Comparison of ENCODE assay signal across 1 cellular context in genomic region chr15:41971089-41971892, GRCh38.
TF ChIP-seq lines count a peak whose summit lies in the region.

No MANE protein-coding gene starts in this region.

TF ChIP-seq in GM23338, 12 proteins besides CTCF, POLR2A, EP300 and RAD21 (continued from another document):
- no peak for TF ChIP-seq ZNF462 (CRISPR knock-in tag; IDR thresholded peaks at IDR 0.05)
